In the genomic region with DNA sequence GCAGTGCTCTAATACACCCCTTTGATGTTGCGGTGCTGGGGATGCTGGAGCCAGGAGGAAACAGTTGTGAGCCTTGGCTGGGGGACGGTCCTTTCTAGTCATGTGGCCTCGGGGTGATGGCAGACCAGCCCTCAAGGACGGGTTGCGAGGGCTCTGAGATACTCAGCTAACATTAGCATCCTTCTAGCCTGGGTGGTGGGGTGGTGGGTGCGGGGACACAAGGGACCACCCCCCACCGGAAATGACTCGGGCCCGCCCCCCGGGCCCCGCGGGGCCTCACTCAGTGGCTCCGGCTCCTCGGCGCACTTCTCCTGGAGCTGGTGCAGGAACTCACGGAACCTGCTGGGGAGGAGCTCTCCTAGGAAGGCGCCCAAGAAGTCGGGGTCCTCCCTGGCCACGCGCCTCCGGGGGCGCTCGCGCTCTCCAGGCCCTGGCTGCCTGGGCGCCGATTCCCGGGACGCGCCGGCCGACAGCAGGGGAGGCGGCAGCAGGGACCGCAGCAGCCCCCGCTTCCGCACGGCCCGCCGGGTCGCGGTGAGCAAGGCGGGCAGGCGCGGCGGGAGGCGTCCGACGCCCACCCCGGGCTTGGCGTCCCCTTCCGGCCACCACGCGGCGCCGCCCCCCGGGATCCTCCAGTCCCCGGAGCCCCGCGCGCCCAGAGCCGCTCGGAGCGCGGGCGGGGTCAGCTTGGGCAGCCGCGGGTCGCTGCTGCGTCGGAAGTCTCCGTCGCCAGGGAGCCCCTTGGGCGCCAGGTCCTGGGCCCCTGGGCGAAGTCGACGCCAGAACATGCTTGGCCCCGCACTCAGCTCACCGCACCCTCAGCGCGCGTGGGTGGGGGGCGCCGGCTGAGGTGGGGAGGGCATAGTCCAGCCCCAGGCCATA, we compare ENCODE assay signal across 9 cellular contexts. TPM values are rescaled to one million over a fixed set of nuclear protein-coding genes. Genes with fewer than 3 reads are reported as not detected.
DNase-seq lines count a peak whose midpoint lies in the region; ATAC-seq, FAIRE-seq and TF ChIP-seq lines count a peak whose summit lies in the region.
"Had no signal": no experiment of that assay in that cellular context is flagged by ENCODE, and none has a peak within 500 bp of the region (broad histone marks: within the 10 kb centered on the region; RNA-seq: fewer than 3 reads in every experiment).

No MANE protein-coding gene starts in this region.

- CTCF ChIA-PET in SK-N-SH (lab: Yijun Ruan, JAX) = interaction anchor here (0.6 to 12.8 kb wide), 23 partner anchors 7 to 1877 kb away, joined by 3 to 212 read pairs (median 4); a partner anchor contains a TSS

- H4K20me1 ChIP-seq in SK-N-SH (ENCODE audit: insufficient read depth) = no peaks in the 10 kb centered on the region

- no peaks in the 10 kb centered on the region for H3K36me3 ChIP-seq in SK-N-SH (replicated peaks in 1 of 2; ENCODE audit: control insufficient read depth in 1 of 2, insufficient read depth in 2 of 2, low read length in 1 of 2)
- H3K36me3 ChIP-seq in ovary = no peaks in the 10 kb centered on the region

- peaks cover 0 to 12% of the 10 kb centered on the region in 2 experiments; a peak in 1 of 4 replicates for H3K4me1 ChIP-seq in SK-N-SH (ENCODE audit: control insufficient read depth in 1 of 2, insufficient read depth in 2 of 2, low read depth in 1 of 2, low read length in 1 of 2)
- peaks cover 4% of the 10 kb centered on the region for H3K4me1 ChIP-seq in ovary (ENCODE audit: insufficient read depth)

- H3F3A ChIP-seq in SK-N-SH (replicated peaks; ENCODE audit: insufficient read depth) = peaks cover 5% of the 10 kb centered on the region

- TF ChIP-seq CTCF in GM13977 (IDR thresholded peaks at IDR 0.05; ENCODE audit: extremely low read depth, insufficient read depth, missing control alignments) (peak; percentile 11), SK-N-SH (IDR thresholded peaks at IDR 0.05) (peak; percentile 37; the same call in 1 of the 2 replicates), fibroblast of the aortic adventitia (IDR thresholded peaks at IDR 0.05; ENCODE audit: insufficient read depth, low read length) (peak; percentile 29), ovary (IDR thresholded peaks at IDR 0.05) (no peak)

- POLR2A ChIA-PET in SK-N-SH (lab: Yijun Ruan, JAX) = interaction anchor here (1.0 to 1.8 kb wide), 3 partner anchors 11 to 442 kb away, joined by 3 to 6 read pairs (median 5); a partner anchor contains a TSS

- in situ Hi-C loops in GM13977 (cut with MboI; ENCODE audit: low pct_unique_long_range_greater_than_20kb, low sequenced_read_pairs, unreplicated experiment) = loop anchor here (10.0 kb wide), 1 partner anchor 485 kb away; no protein-coding TSS in a partner anchor

- H3K9me3 ChIP-seq in SK-N-SH (no peaks in the 10 kb centered on the region), ovary (no peaks in the 10 kb centered on the region)

- ATAC-seq in GM18511 (IDR thresholded peaks at IDR 0.05; ENCODE audit: unreplicated experiment) (no peak), HG03378 (IDR thresholded peaks at IDR 0.05; ENCODE audit: unreplicated experiment) (no peak), HG03565 (IDR thresholded peaks at IDR 0.05; ENCODE audit: unreplicated experiment) (no peak)

- 87% methylated on average over 3 of the region's 82 CpGs for WGBS in SK-N-SH (ENCODE audit: low lambda C conversion rate)
- 1 to 2% (median 2%) methylated on average over 54 to 82 of the region's 82 CpGs for WGBS in ovary, 3 donors

- peak overlapping the region; percentile 61; the same call in 1 of the 2 replicates for H3K9ac ChIP-seq in SK-N-SH

- H3K79me2 ChIP-seq in SK-N-SH (ENCODE audit: insufficient read depth) = no peaks in the 10 kb centered on the region

- intact Hi-C loops in ovary (cut with DNase I) = loop anchor here in 1 of 4 donors (10.0 kb wide), 1 partner anchor 295 kb away; no protein-coding TSS in a partner anchor

- H3K4me3 ChIP-seq in SK-N-SH (ENCODE audit: low read depth in 2 of 2, low read length in 1 of 2) = peak overlapping the region; percentile 53 to 57
- H3K4me3 ChIP-seq in fibroblast of the aortic adventitia (ENCODE audit: low read depth, low read length) = peak overlapping the region; percentile 60
- H3K4me3 ChIP-seq in ovary = peak overlapping the region; percentile 36

- TF ChIP-seq RAD21 in SK-N-SH (IDR thresholded peaks at IDR 0.05; ENCODE audit: low read length) = no peak

- DNase-seq in GM13977 (ENCODE audit: low spot score) (no peak), SK-N-SH (peak; percentile 87), fibroblast of the aortic adventitia (ENCODE audit: low read depth) (no peak), ovary (peak in 1 of 5 donors; percentile 48), GM12892 (ENCODE audit: insufficient read length) (no peak)

- no peaks in the 10 kb centered on the region for H3K9me2 ChIP-seq in SK-N-SH

- peak overlapping the region; percentile 75; the same call in 1 of the 2 replicates for H2AFZ ChIP-seq in SK-N-SH (ENCODE audit: low read depth)

- H3K27me3 ChIP-seq in SK-N-SH (ENCODE audit: insufficient read depth) (no peaks in the 10 kb centered on the region), ovary (no peaks in the 10 kb centered on the region)

- TF ChIP-seq POLR2A in ovary (IDR thresholded peaks at IDR 0.05) (no peak), GM12892 (IDR thresholded peaks at IDR 0.05; ENCODE audit: low read depth, low read length) (no peak)

- H3K4me2 ChIP-seq in SK-N-SH = peak overlapping the region; percentile 91

- TF ChIP-seq EP300 in SK-N-SH (IDR thresholded peaks at IDR 0.05; ENCODE audit: borderline replicate concordance in 1 of 2, low read depth in 1 of 2, low read length in 1 of 2) (no peak), ovary (IDR thresholded peaks at IDR 0.05) (no peak)

- H3K27ac ChIP-seq in SK-N-SH (ENCODE audit: low read depth in 2 of 2, low read length in 1 of 2) (peak overlapping the region in 1 of 2 experiments; percentile 60; a peak in 1 of 4 replicates), ovary (no peak overlapping the region)

- FAIRE-seq in GM12892 (lab: Jason Lieb, UNC) = no peak

TF ChIP-seq in SK-N-SH, 30 proteins besides CTCF, POLR2A, EP300 and RAD21 (continues in another document):
- TF ChIP-seq, protein P1, sequence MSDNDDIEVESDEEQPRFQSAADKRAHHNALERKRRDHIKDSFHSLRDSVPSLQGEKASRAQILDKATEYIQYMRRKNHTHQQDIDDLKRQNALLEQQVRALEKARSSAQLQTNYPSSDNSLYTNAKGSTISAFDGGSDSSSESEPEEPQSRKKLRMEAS (IDR thresholded peaks at IDR 0.05; ENCODE audit: low read depth) = peak; percentile 40; the same call in 1 of the 2 replicates
- TF ChIP-seq, protein P2, sequence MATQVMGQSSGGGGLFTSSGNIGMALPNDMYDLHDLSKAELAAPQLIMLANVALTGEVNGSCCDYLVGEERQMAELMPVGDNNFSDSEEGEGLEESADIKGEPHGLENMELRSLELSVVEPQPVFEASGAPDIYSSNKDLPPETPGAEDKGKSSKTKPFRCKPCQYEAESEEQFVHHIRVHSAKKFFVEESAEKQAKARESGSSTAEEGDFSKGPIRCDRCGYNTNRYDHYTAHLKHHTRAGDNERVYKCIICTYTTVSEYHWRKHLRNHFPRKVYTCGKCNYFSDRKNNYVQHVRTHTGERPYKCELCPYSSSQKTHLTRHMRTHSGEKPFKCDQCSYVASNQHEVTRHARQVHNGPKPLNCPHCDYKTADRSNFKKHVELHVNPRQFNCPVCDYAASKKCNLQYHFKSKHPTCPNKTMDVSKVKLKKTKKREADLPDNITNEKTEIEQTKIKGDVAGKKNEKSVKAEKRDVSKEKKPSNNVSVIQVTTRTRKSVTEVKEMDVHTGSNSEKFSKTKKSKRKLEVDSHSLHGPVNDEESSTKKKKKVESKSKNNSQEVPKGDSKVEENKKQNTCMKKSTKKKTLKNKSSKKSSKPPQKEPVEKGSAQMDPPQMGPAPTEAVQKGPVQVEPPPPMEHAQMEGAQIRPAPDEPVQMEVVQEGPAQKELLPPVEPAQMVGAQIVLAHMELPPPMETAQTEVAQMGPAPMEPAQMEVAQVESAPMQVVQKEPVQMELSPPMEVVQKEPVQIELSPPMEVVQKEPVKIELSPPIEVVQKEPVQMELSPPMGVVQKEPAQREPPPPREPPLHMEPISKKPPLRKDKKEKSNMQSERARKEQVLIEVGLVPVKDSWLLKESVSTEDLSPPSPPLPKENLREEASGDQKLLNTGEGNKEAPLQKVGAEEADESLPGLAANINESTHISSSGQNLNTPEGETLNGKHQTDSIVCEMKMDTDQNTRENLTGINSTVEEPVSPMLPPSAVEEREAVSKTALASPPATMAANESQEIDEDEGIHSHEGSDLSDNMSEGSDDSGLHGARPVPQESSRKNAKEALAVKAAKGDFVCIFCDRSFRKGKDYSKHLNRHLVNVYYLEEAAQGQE (IDR thresholded peaks at IDR 0.05; ENCODE audit: low read depth, low read length) = no peak
- TF ChIP-seq POLR2AphosphoS5 (IDR thresholded peaks at IDR 0.05; ENCODE audit: low read depth, low read length) = 0 out of 2 replicates have a peak, but pooled peaks have one; percentile 23

RNA-seq across cellular contexts. Expression of a gene that starts 0.9 kb away (rescaled TPM):
- polyA plus RNA-seq in SK-N-SH (2012; rRNA removed) = 0.24 and 0.30 TPM in 2 replicates
- polyA plus RNA-seq in SK-N-SH (2012; cell fraction: cytosol; rRNA removed) = 0.17 and 0.34 TPM in 2 replicates
- 1.0 and 1.2 TPM in 2 replicates for polyA plus RNA-seq in SK-N-SH (2012; cell fraction: nucleus; rRNA removed)
- total RNA-seq in fibroblast of the aortic adventitia (ENCODE audit: low replicate concordance) = 0.98 TPM in 1 of 2 replicates, not detected in the other
- 1 to 10 TPM in 1 of 7 donors, under 1 TPM in 1, not detected in 5; 0.30 to 1.1 TPM for total RNA-seq in ovary
- polyA plus RNA-seq in ovary = under 1 TPM in 1 of 2 donors, not detected in 1; 0.07 TPM
- polyA plus RNA-seq in GM12892 (2012; ENCODE audit: missing spikeins) = not detected
- total RNA-seq: myocyte had no signal

RNA-seq across cellular contexts. Expression of a gene that starts 5.9 kb away (rescaled TPM):
- 75.0 and 78.3 TPM in 2 replicates for polyA plus RNA-seq in SK-N-SH (2012; rRNA removed)
- 44.3 and 62.6 TPM in 2 replicates for polyA plus RNA-seq in SK-N-SH (2012; cell fraction: cytosol; rRNA removed)
- polyA plus RNA-seq in SK-N-SH (2012; cell fraction: nucleus; rRNA removed) = 44.8 and 47.5 TPM in 2 replicates
- total RNA-seq in fibroblast of the aortic adventitia (ENCODE audit: low replicate concordance) = 9.0 and 27.6 TPM in 2 replicates
- total RNA-seq in ovary = 10 to 100 TPM; 11.9 to 29.7 (median 25.3) TPM
- 10 to 100 TPM; 11.7 to 33.1 TPM for polyA plus RNA-seq in ovary
- polyA plus RNA-seq in GM12892 (2012; ENCODE audit: missing spikeins) = 22.3 TPM

RNA-seq across cellular contexts. Expression of a gene that starts 21.9 kb away (rescaled TPM):
- polyA plus RNA-seq in SK-N-SH (2012; rRNA removed) = 35.9 and 37.5 TPM in 2 replicates
- 14.2 and 23.9 TPM in 2 replicates for polyA plus RNA-seq in SK-N-SH (2012; cell fraction: cytosol; rRNA removed)
- 89.7 and 96.2 TPM in 2 replicates for polyA plus RNA-seq in SK-N-SH (2012; cell fraction: nucleus; rRNA removed)
- 7.0 and 14.0 TPM in 2 replicates for total RNA-seq in fibroblast of the aortic adventitia (ENCODE audit: low replicate concordance)
- total RNA-seq in ovary = 10 to 100 TPM; 11.3 to 20.1 (median 17.3) TPM
- 10 to 100 TPM in 1 of 2 donors, 1 to 10 TPM in 1; 6.3 to 11.6 TPM for polyA plus RNA-seq in ovary
- polyA plus RNA-seq in GM12892 (2012; ENCODE audit: missing spikeins) = 4.2 TPM

RNA-seq across cellular contexts. Expression of a gene that starts 45.4 kb away (rescaled TPM):
- polyA plus RNA-seq in SK-N-SH (2012; rRNA removed) = 0.83 and 0.84 TPM in 2 replicates
- polyA plus RNA-seq in SK-N-SH (2012; cell fraction: cytosol; rRNA removed) = 0.51 and 1.2 TPM in 2 replicates
- polyA plus RNA-seq in SK-N-SH (2012; cell fraction: nucleus; rRNA removed) = 0.37 and 0.70 TPM in 2 replicates
- total RNA-seq in fibroblast of the aortic adventitia (ENCODE audit: low replicate concordance) = 3.5 and 36.1 TPM in 2 replicates
- 1 to 10 TPM in 4 of 7 donors, under 1 TPM in 3; 0.20 to 4.0 (median 1.4) TPM for total RNA-seq in ovary
- under 1 TPM; 0.33 to 0.77 TPM for polyA plus RNA-seq in ovary
- polyA plus RNA-seq in GM12892 (2012; ENCODE audit: missing spikeins) = not detected
- total RNA-seq: myocyte had no signal

Comparison
In these comparisons a context has a peak if more than half of its experiments do, and no peak if none do; other contexts are left out.
1. CTCF ChIP-seq: peak in GM13977 (single experiment), SK-N-SH (single experiment) and fibroblast of the aortic adventitia (single experiment); none in ovary (0 of 3).
2. Peak in every context shown above with its lines, with median percentiles within 50 percentile points of each other: H3K4me3 ChIP-seq.